In genomic region chr5:83510199-83510730, GRCh38 we compare ENCODE assay signal across 12 cellular contexts. TPM values are rescaled to one million over a fixed set of nuclear protein-coding genes. Genes with fewer than 3 reads are reported as not detected.
DNase-seq lines count a peak whose midpoint lies in the region; ATAC-seq, FAIRE-seq and TF ChIP-seq lines count a peak whose summit lies in the region.
"Had no signal": no experiment of that assay in that cellular context is flagged by ENCODE, and none has a peak within 500 bp of the region (broad histone marks: within the 10 kb centered on the region; RNA-seq: fewer than 3 reads in every experiment).

No MANE protein-coding gene starts in this region.

- FAIRE-seq in GM12878 (lab: Jason Lieb, UNC) (no peak), frontal cortex (lab: Jason Lieb, UNC) (no peak)
- FAIRE-seq: H1 had no signal

- no peaks in the 10 kb centered on the region for H3K9me3 Mint-ChIP-seq in activated naive CD4-positive, alpha-beta T cell treated with anti-CD3 and anti-CD28 coated beads, Interleukin-2, amount 50 U/mL, for 72 hours

- no peaks in the 10 kb centered on the region for H3K36me3 Mint-ChIP-seq in activated naive CD4-positive, alpha-beta T cell treated with anti-CD3 and anti-CD28 coated beads, Interleukin-2, amount 50 U/mL, for 72 hours
- H3K36me3 Mint-ChIP-seq: CD4-positive, alpha-beta memory T cell had no signal

- no peak for TF ChIP-seq RAD21 in GM12878 (IDR thresholded peaks at IDR 0.05; ENCODE audit: insufficient read depth, low read depth, low read length)

- H3K27ac Mint-ChIP-seq in activated naive CD4-positive, alpha-beta T cell treated with anti-CD3 and anti-CD28 coated beads, Interleukin-2, amount 50 U/mL, for 72 hours = no peak overlapping the region
- H3K27ac Mint-ChIP-seq: activated CD4-positive, alpha-beta T cell treated with anti-CD3 and anti-CD28 coated beads for 36 hours; CD4-positive, alpha-beta memory T cell had no signal

- TF ChIP-seq POLR2A in GM12878 (IDR thresholded peaks at IDR 0.05; ENCODE audit: low read depth, low read length) = no peak

- H3K9ac ChIP-seq in GM12878 (ENCODE audit: control insufficient read depth, insufficient read depth, low read length) = no peak overlapping the region

- H2AFZ ChIP-seq in GM12878 (ENCODE audit: control insufficient read depth, low read depth, low read length) = peak overlapping the region; percentile 15
- H2AFZ ChIP-seq in PC-9 = no peak overlapping the region

- H4K20me1 ChIP-seq in GM12878 (ENCODE audit: control insufficient read depth, insufficient read depth) (no peaks in the 10 kb centered on the region), PC-9 (ENCODE audit: insufficient read depth) (no peaks in the 10 kb centered on the region)

- CTCF ChIA-PET in GM12878 (lab: Yijun Ruan, JAX) (no interaction called here), PC-9 (lab: Charles Lee) (no interaction called here)

- DNase-seq in GM12878 (ENCODE audit: low read depth, low spot score) (no peak), frontal cortex (ENCODE audit: low spot score in 2 of 2) (no peak), PC-9 (no peak)
- no peak for DNase-seq in activated naive CD4-positive, alpha-beta T cell treated with anti-CD3 and anti-CD28 coated beads, Interleukin-2, amount 50 U/mL, for 72 hours (ENCODE audit: low spot score in 2 of 2)
- DNase-seq: activated CD4-positive, alpha-beta T cell treated with anti-CD3 and anti-CD28 coated beads for 36 hours; CD4-positive, alpha-beta memory T cell; esophagus squamous epithelium had no signal

- 100% methylated on average over 1 of the region's 1 CpG for WGBS in GM12878 (ENCODE audit: insufficient coverage, insufficient replicate concordance, low lambda C conversion rate, missing lambda C conversion rate)

- H3K27ac ChIP-seq in GM12878 (ENCODE audit: control insufficient read depth, insufficient read depth) (no peak overlapping the region), PC-9 (no peak overlapping the region)
- H3K27ac ChIP-seq: esophagus squamous epithelium had no signal

- H3K27me3 ChIP-seq in GM12878 (replicated peaks in 1 of 2; ENCODE audit: control insufficient read depth in 2 of 2, insufficient read depth in 2 of 2, low read length in 1 of 2) (no peaks in the 10 kb centered on the region), PC-9 (ENCODE audit: insufficient read depth, low read depth) (no peaks in the 10 kb centered on the region)
- H3K27me3 ChIP-seq: esophagus squamous epithelium had no signal

- intact Hi-C loops in GM12878 (cut with micrococcal nuclease; ENCODE audit: unreplicated experiment) (no loop called here), PC-9 (cut with micrococcal nuclease; ENCODE audit: unreplicated experiment) (no loop called here)

- no peak overlapping the region for H3K4me2 ChIP-seq in GM12878 (ENCODE audit: control insufficient read depth, insufficient read depth)
- H3K4me2 ChIP-seq in PC-9 = no peak overlapping the region

- RAD21 ChIA-PET in GM12878 (lab: Charles Lee; ENCODE audit: unreplicated experiment) = interaction anchor here (1.0 to 1.6 kb wide), 2 partner anchors 26 to 869 kb away, joined by 3 to 4 read pairs; no protein-coding TSS in a partner anchor

- TF ChIP-seq CTCF in GM12878 (IDR thresholded peaks at IDR 0.05 in 2 of 3, conservative IDR thresholded peaks at IDR 0.05 in 1 of 3; ENCODE audit: control insufficient read depth in 2 of 3, extremely low read depth in 1 of 3, insufficient read depth in 1 of 3, low read depth in 3 of 3, low read length in 3 of 3) (no peak), PC-9 (conservative IDR thresholded peaks at IDR 0.05) (no peak)

- H3F3A ChIP-seq in PC-9 (ENCODE audit: insufficient read depth, low read depth) = no peaks in the 10 kb centered on the region

- H3K4me1 ChIP-seq in GM12878 (ENCODE audit: control insufficient read depth, insufficient read depth, low read length) = no peaks in the 10 kb centered on the region
- H3K4me1 ChIP-seq in PC-9 (replicated peaks; ENCODE audit: insufficient read depth) = no peaks in the 10 kb centered on the region
- H3K4me1 ChIP-seq: esophagus squamous epithelium had no signal

- in situ Hi-C loops in GM12878 (cut with MboI) = no loop called here

- BruUV-seq in GM12878 (replicated peaks; lab: Mats Ljungman, UMichigan) (no TSS peak), PC-9 (replicated peaks; lab: Mats Ljungman, UMichigan) (no TSS peak)

- POLR2A ChIA-PET in GM12878 (lab: Charles Lee) = no interaction called here
- POLR2A ChIA-PET in PC-9 (lab: Charles Lee; ENCODE audit: unreplicated experiment) = no interaction called here

- no peak for TF ChIP-seq EP300 in GM12878 (IDR thresholded peaks at IDR 0.05; ENCODE audit: borderline replicate concordance in 1 of 2, control insufficient read depth in 1 of 2, low read depth in 2 of 2, low read length in 2 of 2)

- ATAC-seq in GM18499 (IDR thresholded peaks at IDR 0.05; ENCODE audit: insufficient read depth, unreplicated experiment) (peak; percentile 68), GM19467 (IDR thresholded peaks at IDR 0.05; ENCODE audit: unreplicated experiment) (peak; percentile 95), HG03066 (IDR thresholded peaks at IDR 0.05; ENCODE audit: low read depth, unreplicated experiment) (peak; percentile 68), GM12878 (peak; percentile 89)
- no peak for ATAC-seq in activated naive CD4-positive, alpha-beta T cell treated with anti-CD3 and anti-CD28 coated beads, Interleukin-2, amount 50 U/mL, for 72 hours
- no peak for ATAC-seq in activated CD4-positive, CD25-positive, alpha-beta regulatory T cell treated with anti-CD3 and anti-CD28 coated beads, Interleukin-2, amount 50 U/mL, for 24 hours
- ATAC-seq: activated CD4-positive, alpha-beta T cell treated with anti-CD3 and anti-CD28 coated beads for 36 hours had no signal

- H3K79me2 ChIP-seq in GM12878 (ENCODE audit: control insufficient read depth, insufficient read depth, low read length) (no peaks in the 10 kb centered on the region), PC-9 (ENCODE audit: low read depth) (no peaks in the 10 kb centered on the region)

- no peaks in the 10 kb centered on the region for H3K36me3 ChIP-seq in GM12878 (ENCODE audit: control insufficient read depth in 2 of 2, insufficient read depth in 2 of 2, low read length in 1 of 2)
- no peaks in the 10 kb centered on the region for H3K36me3 ChIP-seq in PC-9 (ENCODE audit: low read depth)
- H3K36me3 ChIP-seq: esophagus squamous epithelium had no signal

- no peak overlapping the region for H3K4me3 ChIP-seq in GM12878
- no peak overlapping the region for H3K4me3 ChIP-seq in PC-9
- H3K4me3 ChIP-seq: esophagus squamous epithelium had no signal

- no peaks in the 10 kb centered on the region; the same call in 2 of the 3 replicates for H3K9me3 ChIP-seq in GM12878 (replicated peaks; ENCODE audit: control insufficient read depth, insufficient read depth, low read length)
- H3K9me3 ChIP-seq in PC-9 (ENCODE audit: insufficient read depth, low read depth) = no peaks in the 10 kb centered on the region
- H3K9me3 ChIP-seq: esophagus squamous epithelium had no signal

- no peaks in the 10 kb centered on the region for H3K9me2 ChIP-seq in PC-9 (ENCODE audit: insufficient read depth)

- SMC1A ChIA-PET in GM12878 (lab: Charles Lee; ENCODE audit: uncharacterized antibody, unreplicated experiment) = interaction anchor here (0.6 to 1.2 kb wide), 2 partner anchors 53 to 1969 kb away, joined by 3 read pairs; no protein-coding TSS in a partner anchor

TF ChIP-seq in GM12878, 131 proteins besides CTCF, POLR2A, EP300 and RAD21:
- no peak for TF ChIP-seq MTA2 (IDR thresholded peaks at IDR 0.05; ENCODE audit: low read depth)
- no peak for TF ChIP-seq HSF1 (IDR thresholded peaks at IDR 0.05; ENCODE audit: low read depth, low read length)

RNA-seq across cellular contexts. Expression of gene VCAN, which starts 38.7 kb away (rescaled TPM):
- 12.8 and 15.6 TPM in 2 replicates for total RNA-seq in GM12878 (2013; cell fraction: nucleolus; rRNA removed)
- 7.1 and 9.2 TPM in 2 replicates for total RNA-seq in GM12878 (2014; rRNA removed)
- 7.2 and 9.4 TPM in 2 replicates for total RNA-seq in GM12878 (2014; rRNA removed; fragmentation: Illumina TruSeq; extraction: Trizol)
- total RNA-seq in GM12878 (2021) = 12.3 and 15.2 TPM in 2 replicates
- 3.8 TPM for polyA plus RNA-seq in GM12878 (2011; ENCODE audit: low read depth)
- 1.2 TPM in 2 replicates for polyA plus RNA-seq in GM12878 (2011; rRNA removed)
- 0.74 and 0.96 TPM in 2 replicates for polyA plus RNA-seq in GM12878 (2011; cell fraction: cytosol; rRNA removed)
- polyA plus RNA-seq in GM12878 (2011; cell fraction: nucleus; rRNA removed) = 2.4 and 3.4 TPM in 2 replicates
- 1.2 and 1.4 TPM in 2 replicates for polyA plus RNA-seq in GM12878 (2012)
- polyA plus RNA-seq in GM12878 (2014; fragmentation: Illumina TruSeq; extraction: Trizol) = 7.9 and 10.3 TPM in 2 replicates
- 1 to 10 TPM; 1.4 to 1.5 TPM for polyA plus RNA-seq in GM12878 (2014; fragmentation: Nextera tagmentation; extraction: Ambion mirVana)
- 5.8 and 7.2 TPM in 2 replicates for polyA plus RNA-seq in GM12878 (2014; rRNA removed)
- 1 to 10 TPM; 2.9 to 3.2 TPM for polyA plus RNA-seq in GM12878 (2016; fragmentation: Nextera tagmentation; extraction: Ambion mirVana)
- 3.0 and 4.2 TPM in 2 replicates for polyA minus RNA-seq in GM12878 (2011; rRNA and poly(A)+ RNA removed)
- polyA minus RNA-seq in GM12878 (2011; cell fraction: cytosol; rRNA and poly(A)+ RNA removed) = 0.67 and 0.94 TPM in 2 replicates
- polyA minus RNA-seq in GM12878 (2011; cell fraction: nucleus; rRNA and poly(A)+ RNA removed) = 5.3 and 6.0 TPM in 2 replicates
- total RNA-seq in activated naive CD4-positive, alpha-beta T cell treated with anti-CD3 and anti-CD28 coated beads, Interleukin-2, amount 50 U/mL, for 72 hours = under 1 TPM; 0.04 to 0.11 TPM
- total RNA-seq in frontal cortex = 269 TPM
- 0.28 and 0.43 TPM in 2 replicates for total RNA-seq in PC-9 (2021)
- total RNA-seq: activated CD4-positive, alpha-beta T cell treated with anti-CD3 and anti-CD28 coated beads for 36 hours had no signal

Comparison
In these comparisons a context has a peak if more than half of its experiments do, and no peak if none do; other contexts are left out.
1. ATAC-seq: peak in GM18499 (single experiment), GM19467 (single experiment), HG03066 (single experiment) and GM12878 (single experiment); none in activated naive CD4-positive, alpha-beta T cell treated with anti-CD3 and anti-CD28 coated beads, Interleukin-2, amount 50 U/mL, for 72 hours (0 of 2) and activated CD4-positive, CD25-positive, alpha-beta regulatory T cell treated with anti-CD3 and anti-CD28 coated beads, Interleukin-2, amount 50 U/mL, for 24 hours (0 of 2).
2. RNA of gene VCAN, which starts 38.7 kb away (total RNA-seq): 269 TPM in frontal cortex (single experiment); 7.1 to 15.6 TPM in GM12878, 0.28 to 0.43 TPM in PC-9 and 0.04 to 0.11 TPM in activated naive CD4-positive, alpha-beta T cell treated with anti-CD3 and anti-CD28 coated beads, Interleukin-2, amount 50 U/mL, for 72 hours; every median in the first group is over 10 times any median in the second.